In the genomic region with DNA sequence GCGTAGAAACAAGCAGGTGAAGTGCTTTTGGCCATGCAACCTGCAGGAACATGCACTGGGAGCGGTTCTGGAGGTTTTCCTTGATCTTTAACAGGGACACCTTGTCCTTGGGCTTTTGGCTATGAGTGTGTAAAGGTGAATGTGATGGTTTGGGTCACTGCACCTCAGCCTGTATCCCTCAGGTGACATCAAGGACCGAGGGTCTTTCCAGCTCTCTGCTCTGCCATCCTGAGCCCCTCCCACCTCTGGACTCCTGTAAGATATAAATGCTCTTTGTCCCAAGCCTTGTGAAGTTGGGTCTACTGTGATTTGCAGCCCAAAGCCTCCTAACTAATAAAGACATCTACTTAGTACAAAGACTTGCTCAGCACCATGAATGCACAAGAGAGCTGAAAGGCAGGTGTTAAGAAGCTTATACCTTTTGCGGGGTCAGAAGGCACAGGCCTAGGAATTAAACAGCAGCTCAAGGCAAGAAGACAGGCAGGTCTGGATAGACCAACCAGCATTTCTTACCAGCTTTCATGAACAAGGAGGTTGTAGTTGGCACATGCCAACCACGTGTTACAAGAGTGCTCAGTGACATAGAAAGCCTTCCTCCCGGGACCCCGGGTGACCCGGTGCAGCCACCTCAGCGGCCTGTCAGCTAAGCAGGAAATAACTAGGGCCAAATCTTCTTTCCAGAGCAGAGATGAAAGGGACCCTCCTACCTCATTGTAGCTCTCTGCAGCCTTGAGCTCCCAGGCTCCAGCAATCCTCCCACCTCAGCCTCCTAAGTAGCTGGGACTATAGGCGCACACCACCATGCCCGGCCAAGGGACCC, we compare ENCODE assay signal across 14 cellular contexts.
DNase-seq lines count a peak whose midpoint lies in the region; ATAC-seq, FAIRE-seq and TF ChIP-seq lines count a peak whose summit lies in the region.
"Had no signal": no experiment of that assay in that cellular context is flagged by ENCODE, and none has a peak within 500 bp of the region (broad histone marks: within the 10 kb centered on the region; RNA-seq: fewer than 3 reads in every experiment).

No MANE protein-coding gene starts in this region.

- 72 to 81% (median 80%) methylated on average over 11 of the region's 11 CpGs for WGBS in small intestine, 3 donors

- TF ChIP-seq RAD21 in HCT116 (IDR thresholded peaks at IDR 0.05; ENCODE audit: low read depth): no peak

- H3K4me2 ChIP-seq in BLaER1 treated with 17β-estradiol and CSF1 and Interleukin-3, amounts not matched to agents 10 nM and 100 nM: peak overlapping the region; percentile 49 to 87 (median 67)
- H3K4me2 ChIP-seq in HCT116 (ENCODE audit: low read length) (no peak overlapping the region), Karpas-422 (ENCODE audit: low read depth, low read length, poor library complexity, severe bottlenecking) (no peak overlapping the region)

- H3K27me3 Mint-ChIP-seq in activated naive CD8-positive, alpha-beta T cell: no peaks in the 10 kb centered on the region
- H3K27me3 Mint-ChIP-seq in naive B cell: no peaks in the 10 kb centered on the region
- H3K27me3 Mint-ChIP-seq: type B pancreatic cell had no signal

- no peak overlapping the region for H3K4me3 ChIP-seq in BLaER1 treated with 17β-estradiol and CSF1 and Interleukin-3, amounts not matched to agents 10 nM and 100 nM
- H3K4me3 ChIP-seq in HCT116 (replicated peaks in 1 of 2; ENCODE audit: low read depth in 1 of 2, low read length in 2 of 2): no peak overlapping the region
- no peak overlapping the region for H3K4me3 ChIP-seq in small intestine (ENCODE audit: low read depth in 1 of 2, low read length in 2 of 2)
- no peak overlapping the region for H3K4me3 ChIP-seq in Karpas-422 (ENCODE audit: low read length)
- H3K4me3 ChIP-seq: SJSA1 had no signal

- peaks cover 3% of the 10 kb centered on the region for H3K9me3 Mint-ChIP-seq in activated naive CD8-positive, alpha-beta T cell (ENCODE audit: low read depth)
- no peaks in the 10 kb centered on the region for H3K9me3 Mint-ChIP-seq in naive B cell

- H4K20me1 ChIP-seq in BLaER1 treated with 17β-estradiol and CSF1 and Interleukin-3, amounts not matched to agents 10 nM and 100 nM: no peaks in the 10 kb centered on the region; a peak in 1 of 22 replicates
- H4K20me1 ChIP-seq in HCT116 (ENCODE audit: insufficient read depth) (no peaks in the 10 kb centered on the region), Karpas-422 (ENCODE audit: insufficient read depth, low read depth, low read length) (no peaks in the 10 kb centered on the region)

- no peak overlapping the region for H3K9ac ChIP-seq in BLaER1 treated with 17β-estradiol and CSF1 and Interleukin-3, amounts not matched to agents 10 nM and 100 nM
- H3K9ac ChIP-seq in HCT116 (ENCODE audit: low read length) (no peak overlapping the region), Karpas-422 (ENCODE audit: low read length) (no peak overlapping the region)

- RAD21 ChIA-PET in HCT116 (lab: Charles Lee; ENCODE audit: low non-redundant PET in 1 of 2, low total read pairs in 2 of 2, uncharacterized antibody in 2 of 2, unreplicated experiment in 2 of 2): no interaction called here

- H3K9me3 ChIP-seq in BLaER1 treated with 17β-estradiol and CSF1 and Interleukin-3, amounts not matched to agents 10 nM and 100 nM (replicated peaks in 1 of 11): peaks cover 0 to 29% (median 10%) of the 10 kb centered on the region in 11 experiments; a peak in 12 of 22 replicates
- no peaks in the 10 kb centered on the region; a peak in 1 of 4 replicates for H3K9me3 ChIP-seq in HCT116 (ENCODE audit: control insufficient read depth in 1 of 2, insufficient read depth in 1 of 2, low read depth in 1 of 2, low read length in 2 of 2)
- no peaks in the 10 kb centered on the region for H3K9me3 ChIP-seq in small intestine (ENCODE audit: control insufficient read depth, low read depth)
- H3K9me3 ChIP-seq in Karpas-422 (ENCODE audit: low read length): no peaks in the 10 kb centered on the region
- H3K9me3 ChIP-seq: SJSA1 had no signal

- H3K9me2 ChIP-seq in HCT116 (ENCODE audit: insufficient read depth) (no peaks in the 10 kb centered on the region), Karpas-422 (replicated peaks; ENCODE audit: insufficient read depth, low read length) (no peaks in the 10 kb centered on the region)

- no peak for DNase-seq in HCT116 (ENCODE audit: low read depth, low spot score)
- DNase-seq in naive B cell: no peak
- DNase-seq in small intestine: no peak
- no peak for DNase-seq in Karpas-422
- DNase-seq: central memory CD4-positive, alpha-beta T cell; glutamatergic neuron; kidney; NCI-H2107; stimulated activated CD4-positive, alpha-beta T cell treated with anti-CD3 and anti-CD28 coated beads, Interleukin-1b, Interleukin-23, amount 100 ng/mL, for 48 hours had no signal

- no peak for FAIRE-seq in small intestine (lab: Jason Lieb, UNC)
- FAIRE-seq: kidney had no signal

- ATAC-seq in HCT116: 0 out of 2 replicates have a peak, but pooled peaks have one; percentile 6
- peak in 1 of 2 donors; percentile 21 for ATAC-seq in naive B cell (ENCODE audit: low read depth in 2 of 2)
- no peak for ATAC-seq in HG02623 (IDR thresholded peaks at IDR 0.05; ENCODE audit: unreplicated experiment)

- intact Hi-C loops in HCT116 (cut with micrococcal nuclease): no loop called here

- no peak for TF ChIP-seq CTCF in HCT116 (IDR thresholded peaks at IDR 0.05 in 2 of 3, conservative IDR thresholded peaks at IDR 0.05 in 1 of 3; ENCODE audit: borderline replicate concordance in 1 of 3, insufficient read depth in 1 of 3, low read depth in 2 of 3, low read length in 2 of 3)

- no peaks in the 10 kb centered on the region for H3K79me2 ChIP-seq in HCT116 (ENCODE audit: insufficient read depth, low read length)
- H3K79me2 ChIP-seq in Karpas-422 (ENCODE audit: low read length): no peaks in the 10 kb centered on the region

- peak overlapping the region; percentile 56 for H3K4me3 Mint-ChIP-seq in activated naive CD8-positive, alpha-beta T cell
- peak overlapping the region in 3 of 8 donors; percentile 16 to 77 (median 54) for H3K4me3 Mint-ChIP-seq in naive B cell
- H3K4me3 Mint-ChIP-seq: type B pancreatic cell had no signal

- H2AFZ ChIP-seq in HCT116 (ENCODE audit: low read depth, low read length, poor library complexity, severe bottlenecking) (no peak overlapping the region), Karpas-422 (ENCODE audit: low read length) (no peak overlapping the region)

- CTCF ChIA-PET in HCT116 (lab: Charles Lee): no interaction called here

- POLR2A ChIA-PET in HCT116 (lab: Charles Lee): no interaction called here

- peak overlapping the region; percentile 87 for H3K27ac Mint-ChIP-seq in activated naive CD8-positive, alpha-beta T cell
- H3K27ac Mint-ChIP-seq in naive B cell: peak overlapping the region; percentile 44 to 97 (median 76)
- H3K27ac Mint-ChIP-seq: type B pancreatic cell had no signal

- H3K4me1 ChIP-seq in BLaER1 treated with 17β-estradiol and CSF1 and Interleukin-3, amounts not matched to agents 10 nM and 100 nM: peaks cover 45 to 82% (median 66%) of the 10 kb centered on the region in 10 experiments
- H3K4me1 ChIP-seq in HCT116 (ENCODE audit: control insufficient read depth in 1 of 2, insufficient read depth in 2 of 2, low read length in 2 of 2): peaks cover 7 to 22% of the 10 kb centered on the region in 2 experiments; a peak in 3 of 4 replicates
- H3K4me1 ChIP-seq in small intestine (ENCODE audit: control insufficient read depth in 2 of 2, insufficient read depth in 1 of 2, low read depth in 1 of 2, low read length in 1 of 2): no peaks in the 10 kb centered on the region
- H3K4me1 ChIP-seq in Karpas-422 (ENCODE audit: low read length): peaks cover 14% of the 10 kb centered on the region

- H3K27ac ChIP-seq in BLaER1 treated with 17β-estradiol and CSF1 and Interleukin-3, amounts not matched to agents 10 nM and 100 nM: no peak overlapping the region
- H3K27ac ChIP-seq in HCT116 (ENCODE audit: low read depth, low read length) (no peak overlapping the region), small intestine (ENCODE audit: low read depth in 1 of 2, low read length in 1 of 2) (peak overlapping the region in 1 of 2 donors; percentile 17), Karpas-422 (ENCODE audit: low read length) (no peak overlapping the region)
- H3K27ac ChIP-seq: SJSA1 had no signal

- peaks cover 0 to 7% (median 0%) of the 10 kb centered on the region in 11 experiments; a peak in 3 of 22 replicates for H3K27me3 ChIP-seq in BLaER1 treated with 17β-estradiol and CSF1 and Interleukin-3, amounts not matched to agents 10 nM and 100 nM
- H3K27me3 ChIP-seq in HCT116 (ENCODE audit: insufficient read depth, low read length): no peaks in the 10 kb centered on the region
- H3K27me3 ChIP-seq in small intestine (ENCODE audit: control insufficient read depth in 2 of 2, insufficient read depth in 2 of 2, low read length in 2 of 2): no peaks in the 10 kb centered on the region
- no peaks in the 10 kb centered on the region for H3K27me3 ChIP-seq in Karpas-422 (ENCODE audit: low read length)
- H3K27me3 ChIP-seq: SJSA1 had no signal

- no peak for TF ChIP-seq POLR2A in HCT116 (IDR thresholded peaks at IDR 0.05; ENCODE audit: borderline replicate concordance, extremely low read depth, insufficient read depth, insufficient read length)

- BruUV-seq in HCT116 (replicated peaks; lab: Mats Ljungman, UMichigan): no TSS peak

- H3K4me1 Mint-ChIP-seq in activated naive CD8-positive, alpha-beta T cell (ENCODE audit: low read depth): peaks cover 83% of the 10 kb centered on the region
- peaks cover 48 to 79% (median 60%) of the 10 kb centered on the region in 3 donors for H3K4me1 Mint-ChIP-seq in naive B cell

- H3K36me3 Mint-ChIP-seq in activated naive CD8-positive, alpha-beta T cell: peaks cover 30% of the 10 kb centered on the region
- H3K36me3 Mint-ChIP-seq in naive B cell: peaks cover 10 to 17% of the 10 kb centered on the region in 2 donors
- H3K36me3 Mint-ChIP-seq: type B pancreatic cell had no signal

- peaks cover 0 to 18% (median 4%) of the 10 kb centered on the region in 11 experiments; a peak in 5 of 22 replicates for H3K36me3 ChIP-seq in BLaER1 treated with 17β-estradiol and CSF1 and Interleukin-3, amounts not matched to agents 10 nM and 100 nM
- H3K36me3 ChIP-seq in HCT116 (ENCODE audit: control insufficient read depth in 1 of 2, insufficient read depth in 2 of 2, low read length in 2 of 2): no peaks in the 10 kb centered on the region
- no peaks in the 10 kb centered on the region for H3K36me3 ChIP-seq in small intestine (ENCODE audit: control insufficient read depth in 2 of 2, insufficient read depth in 2 of 2, low read length in 2 of 2)
- H3K36me3 ChIP-seq in Karpas-422 (ENCODE audit: insufficient read depth, low read length): peaks cover 20% of the 10 kb centered on the region
- H3K36me3 ChIP-seq: SJSA1 had no signal

TF ChIP-seq in HCT116, 20 proteins besides CTCF, POLR2A, EP300 and RAD21:
- no peak for TF ChIP-seq SIN3A (IDR thresholded peaks at IDR 0.05; ENCODE audit: low read depth)
- no peak for TF ChIP-seq JUND (IDR thresholded peaks at IDR 0.05)
- TF ChIP-seq ELF1 (IDR thresholded peaks at IDR 0.05; ENCODE audit: borderline replicate concordance, low read depth): no peak
- no peak for TF ChIP-seq EZH2phosphoT487 (IDR thresholded peaks at IDR 0.05; ENCODE audit: borderline replicate concordance)
- no peak for TF ChIP-seq SP1 (IDR thresholded peaks at IDR 0.05; ENCODE audit: low read depth)

Comparison
In these comparisons a context has a peak if more than half of its experiments do, and no peak if none do; other contexts are left out.
1. H3K4me2 ChIP-seq: peak in BLaER1 treated with 17β-estradiol and CSF1 and Interleukin-3, amounts not matched to agents 10 nM and 100 nM (11 of 11); none in HCT116 (single experiment) and Karpas-422 (single experiment).